8 cellular contexts compared by ENCODE assay signal in genomic region chr11:117226388-117227385, GRCh38. TPM values are rescaled to one million over a fixed set of nuclear protein-coding genes. Genes with fewer than 3 reads are reported as not detected.
DNase-seq lines count a peak whose midpoint lies in the region; ATAC-seq and TF ChIP-seq lines count a peak whose summit lies in the region.

No MANE protein-coding gene starts in this region.

- intact Hi-C loops in left colon (cut with DNase I, micrococcal nuclease): loop anchor here (5.0 kb wide), 2 partner anchors 44 to 129 kb away; partner anchors contain the start of gene SIK3 (in 1 of the 2)

- no peak overlapping the region for H3K27ac ChIP-seq in DOHH2 (ENCODE audit: low read depth, low read length)

- H3K9me2 ChIP-seq in DOHH2 (replicated peaks; ENCODE audit: control insufficient read depth, low read length): no peaks in the 10 kb centered on the region

- H3K36me3 Mint-ChIP-seq in T-helper 17 cell (ENCODE audit: low read depth) (peaks cover 6% of the 10 kb centered on the region), chondrocyte (ENCODE audit: low read depth) (peaks cover 12% of the 10 kb centered on the region)
- peaks cover 76% of the 10 kb centered on the region for H3K36me3 Mint-ChIP-seq in stimulated activated memory B cell treated with anti-CD40 and anti-IgM and Interleukin-4, amounts not matched to agents 10 μg/mL and 1 μg/mL and 100 μg/mL, for 72 hours

- H3K4me1 ChIP-seq in DOHH2 (ENCODE audit: control insufficient read depth, low read length): peaks cover 15% of the 10 kb centered on the region

- peaks cover 23% of the 10 kb centered on the region for H3K79me2 ChIP-seq in DOHH2 (ENCODE audit: control insufficient read depth, low read length)

- H3K4me3 ChIP-seq in DOHH2 (ENCODE audit: low read length): no peak overlapping the region

- DNase-seq in NCI-H2029 treated with DMSO at 0.1 percent for 48 hours (lab: John Stamatoyannopoulos, UW) (peak; percentile 92), T-helper 17 cell (peak in 1 of 3 donors; percentile 16), chondrocyte (ENCODE audit: low spot score) (no peak), left colon (peak in 1 of 2 donors; percentile 43)

- no peaks in the 10 kb centered on the region for H3K27me3 ChIP-seq in DOHH2 (ENCODE audit: control insufficient read depth, low read length)

- ATAC-seq in HG02588 (IDR thresholded peaks at IDR 0.05; ENCODE audit: unreplicated experiment) (peak; percentile 56), T-helper 17 cell (peak; percentile 76), left colon (peak; percentile 60), HG02970 (IDR thresholded peaks at IDR 0.05; ENCODE audit: low FRiP score, unreplicated experiment) (no peak)
- ATAC-seq in stimulated activated memory B cell treated with anti-CD40 and anti-IgM and Interleukin-4, amounts not matched to agents 10 μg/mL and 1 μg/mL and 100 μg/mL, for 72 hours: peak; percentile 72

- peaks cover 40% of the 10 kb centered on the region for H3K4me1 Mint-ChIP-seq in T-helper 17 cell
- H3K4me1 Mint-ChIP-seq in chondrocyte (ENCODE audit: low read depth): peaks cover 41% of the 10 kb centered on the region
- H3K4me1 Mint-ChIP-seq in stimulated activated memory B cell treated with anti-CD40 and anti-IgM and Interleukin-4, amounts not matched to agents 10 μg/mL and 1 μg/mL and 100 μg/mL, for 72 hours: peaks cover 41% of the 10 kb centered on the region

- H3K4me3 Mint-ChIP-seq in T-helper 17 cell (peak overlapping the region; percentile 75), chondrocyte (ENCODE audit: unreplicated experiment) (no peak overlapping the region)
- no peak overlapping the region for H3K4me3 Mint-ChIP-seq in stimulated activated memory B cell treated with anti-CD40 and anti-IgM and Interleukin-4, amounts not matched to agents 10 μg/mL and 1 μg/mL and 100 μg/mL, for 72 hours

- H3K36me3 ChIP-seq in DOHH2 (ENCODE audit: control insufficient read depth, low read length): peaks cover 66% of the 10 kb centered on the region

- peak; percentile 71 for TF ChIP-seq CTCF in DOHH2 (IDR thresholded peaks at IDR 0.05; ENCODE audit: low read depth, low read length, poor library complexity, severe bottlenecking)
- TF ChIP-seq CTCF in chondrocyte (IDR thresholded peaks at IDR 0.05): peak; percentile 90

- no peaks in the 10 kb centered on the region for H3K9me3 Mint-ChIP-seq in chondrocyte (ENCODE audit: low read depth)
- no peaks in the 10 kb centered on the region for H3K9me3 Mint-ChIP-seq in stimulated activated memory B cell treated with anti-CD40 and anti-IgM and Interleukin-4, amounts not matched to agents 10 μg/mL and 1 μg/mL and 100 μg/mL, for 72 hours

- H3K9me3 ChIP-seq in DOHH2 (ENCODE audit: control insufficient read depth, insufficient read depth, low read length): no peaks in the 10 kb centered on the region
- H3K9me3 ChIP-seq in T-helper 17 cell (ENCODE audit: control insufficient read depth, low read length, poor library complexity, severe bottlenecking): no peaks in the 10 kb centered on the region

- H3K27ac Mint-ChIP-seq in T-helper 17 cell (peak overlapping the region; percentile 90), chondrocyte (ENCODE audit: unreplicated experiment) (peak overlapping the region; percentile 65)
- H3K27ac Mint-ChIP-seq in stimulated activated memory B cell treated with anti-CD40 and anti-IgM and Interleukin-4, amounts not matched to agents 10 μg/mL and 1 μg/mL and 100 μg/mL, for 72 hours: peak overlapping the region; percentile 43

- no peaks in the 10 kb centered on the region for H3K27me3 Mint-ChIP-seq in T-helper 17 cell
- no peaks in the 10 kb centered on the region for H3K27me3 Mint-ChIP-seq in chondrocyte (ENCODE audit: low read depth)
- no peaks in the 10 kb centered on the region for H3K27me3 Mint-ChIP-seq in stimulated activated memory B cell treated with anti-CD40 and anti-IgM and Interleukin-4, amounts not matched to agents 10 μg/mL and 1 μg/mL and 100 μg/mL, for 72 hours

- H3K4me2 ChIP-seq in DOHH2 (ENCODE audit: low read length): no peak overlapping the region

- no peaks in the 10 kb centered on the region for H4K20me1 ChIP-seq in DOHH2 (ENCODE audit: control insufficient read depth, insufficient read depth, low read depth, low read length)

- H3F3A ChIP-seq in DOHH2 (ENCODE audit: control insufficient read depth, insufficient read depth): no peaks in the 10 kb centered on the region

RNA-seq across cellular contexts. Expression of gene PCSK7, which starts 5.2 kb away (rescaled TPM):
- total RNA-seq in T-helper 17 cell (100 to 1,000 TPM; 312 to 355 TPM), chondrocyte (42.8 to 71.0 TPM (median 43.0 TPM) in 3 replicates), left colon (100 to 1,000 TPM; 153 to 232 TPM)

RNA-seq across cellular contexts. Expression of gene RNF214, which starts 5.8 kb away (rescaled TPM):
- total RNA-seq in T-helper 17 cell (10 to 100 TPM; 20.1 to 24.4 TPM), chondrocyte (21.8 to 26.1 TPM (median 24.7 TPM) in 3 replicates), left colon (10 to 100 TPM; 17.4 to 17.8 TPM)

RNA-seq across cellular contexts. Expression of gene TAGLN, which starts 27.5 kb away (rescaled TPM):
- total RNA-seq in T-helper 17 cell (1 to 10 TPM; 8.7 to 9.6 TPM), chondrocyte (854 to 4,666 TPM (median 4,556 TPM) in 3 replicates), left colon (100 to 1,000 TPM in 1 of 2 donors, 10 to 100 TPM in 1; 64.6 to 747 TPM)

RNA-seq across cellular contexts. Expression of gene SIDT2, which starts 48.1 kb away (rescaled TPM):
- 100 to 1,000 TPM; 106 to 118 TPM for total RNA-seq in T-helper 17 cell
- total RNA-seq in chondrocyte: 32.4 to 42.5 TPM (median 38.8 TPM) in 3 replicates
- 10 to 100 TPM; 70.9 to 79.1 TPM for total RNA-seq in left colon
